In the genomic region with DNA sequence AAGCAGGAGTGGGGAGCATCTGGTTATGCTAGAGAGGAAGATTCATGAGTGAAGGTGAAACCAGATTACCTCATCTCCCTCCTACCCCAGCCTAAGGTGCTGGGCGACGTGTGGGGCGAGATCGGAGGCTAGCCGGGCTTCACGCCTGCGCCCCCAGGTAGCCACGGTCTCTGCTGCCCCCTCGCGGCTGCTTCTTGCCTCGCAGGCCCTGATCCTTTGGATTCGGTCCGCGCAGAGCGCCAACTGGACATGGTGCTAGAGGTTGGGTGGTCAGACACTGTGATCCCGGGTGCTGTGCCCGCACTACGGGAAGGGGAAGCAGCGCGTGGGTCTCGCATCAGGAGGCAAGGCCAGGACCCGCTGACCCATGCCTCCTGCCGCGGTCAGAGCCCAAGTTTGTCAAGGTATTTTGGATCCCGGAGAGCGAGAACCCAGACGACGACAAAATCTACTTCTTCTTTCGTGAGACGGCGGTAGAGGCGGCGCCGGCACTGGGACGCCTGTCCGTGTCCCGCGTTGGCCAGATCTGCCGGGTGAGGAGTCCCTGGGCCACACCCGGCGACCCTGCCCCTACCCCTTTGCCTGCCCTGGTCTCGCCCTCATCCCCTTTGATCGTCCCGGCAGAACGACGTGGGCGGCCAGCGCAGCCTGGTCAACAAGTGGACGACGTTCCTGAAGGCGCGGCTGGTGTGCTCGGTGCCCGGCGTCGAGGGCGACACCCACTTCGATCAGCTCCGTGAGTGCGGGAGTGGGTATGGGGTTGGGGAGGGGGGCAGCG, we compare ENCODE assay signal across 8 cellular contexts. TPM values are rescaled to one million over a fixed set of nuclear protein-coding genes. Genes with fewer than 3 reads are reported as not detected.
DNase-seq lines count a peak whose midpoint lies in the region; ATAC-seq and TF ChIP-seq lines count a peak whose summit lies in the region.

No MANE protein-coding gene starts in this region.

- H3K4me1 Mint-ChIP-seq in activated CD8-positive, alpha-beta T cell treated with anti-CD3 and anti-CD28 coated beads for 36 hours (ENCODE audit: low read depth) = peaks cover 33% of the 10 kb centered on the region

- peak overlapping the region; percentile 74 for H3K4me3 Mint-ChIP-seq in activated CD8-positive, alpha-beta T cell treated with anti-CD3 and anti-CD28 coated beads for 36 hours

- H3K4me3 ChIP-seq in AG09309 (ENCODE audit: control insufficient read depth, low read depth, low read length) = no peak overlapping the region; the same call in 1 of the 2 replicates

- TF ChIP-seq CTCF in AG09309 (IDR thresholded peaks at IDR 0.05; ENCODE audit: control insufficient read depth, insufficient read depth, low read depth, low read length, missing control alignments) = peak; percentile 94
- peak; percentile 96 for TF ChIP-seq CTCF in activated CD8-positive, alpha-beta T cell treated with anti-CD3 and anti-CD28 coated beads for 36 hours (IDR thresholded peaks at IDR 0.05)

- ATAC-seq in GM18873 (IDR thresholded peaks at IDR 0.05; ENCODE audit: low FRiP score, unreplicated experiment) (peak; percentile 60), HG03196 (IDR thresholded peaks at IDR 0.05; ENCODE audit: unreplicated experiment) (peak; percentile 85)
- ATAC-seq in activated CD8-positive, alpha-beta T cell treated with anti-CD3 and anti-CD28 coated beads for 36 hours = peak; percentile 88

- H3K9me3 Mint-ChIP-seq in activated CD8-positive, alpha-beta T cell treated with anti-CD3 and anti-CD28 coated beads for 36 hours = no peaks in the 10 kb centered on the region

- H3K27ac Mint-ChIP-seq in activated CD8-positive, alpha-beta T cell treated with anti-CD3 and anti-CD28 coated beads for 36 hours = peak overlapping the region; percentile 26

- DNase-seq in AG09309 (ENCODE audit: low read depth) (no peak), NCI-H774 (lab: John Stamatoyannopoulos, UW) (peak; percentile 56), medulla oblongata (ENCODE audit: extremely low spot score) (peak; percentile 93)
- peak; percentile 94 for DNase-seq in activated CD8-positive, alpha-beta T cell treated with anti-CD3 and anti-CD28 coated beads for 36 hours
- peak; percentile 83 for DNase-seq in effector CD4-positive, alpha-beta T cell
- DNase-seq in stimulated activated CD4-positive, alpha-beta T cell treated with anti-CD3 and anti-CD28 coated beads, TNF-alpha, amount 100 ng/mL, for 48 hours (ENCODE audit: low read depth in 3 of 3) = peak; percentile 78 to 89 (median 87)

- POLR2A ChIA-PET in activated CD8-positive, alpha-beta T cell treated with anti-CD3 and anti-CD28 coated beads for 36 hours (lab: Charles Lee) = interaction anchor here (0.6 kb wide), 1 partner anchor 86 kb away, joined by 3 read pairs; no protein-coding TSS in a partner anchor

- peaks cover 2% of the 10 kb centered on the region for H3K36me3 Mint-ChIP-seq in activated CD8-positive, alpha-beta T cell treated with anti-CD3 and anti-CD28 coated beads for 36 hours (ENCODE audit: low read depth)

- intact Hi-C loops in activated CD8-positive, alpha-beta T cell treated with anti-CD3 and anti-CD28 coated beads for 36 hours (cut with micrococcal nuclease) = loop anchor here (2.0 kb wide), 1 partner anchor 46 kb away; no protein-coding TSS in a partner anchor

- H3K27me3 Mint-ChIP-seq in activated CD8-positive, alpha-beta T cell treated with anti-CD3 and anti-CD28 coated beads for 36 hours = peaks cover 39% of the 10 kb centered on the region

- CTCF ChIA-PET in activated CD8-positive, alpha-beta T cell treated with anti-CD3 and anti-CD28 coated beads for 36 hours (lab: Charles Lee) = interaction anchor here (0.6 to 4.4 kb wide), 9 partner anchors 14 to 79 kb away, joined by 3 to 36 read pairs (median 12); a partner anchor contains a TSS

RNA-seq across cellular contexts. Expression of a gene that starts 4.2 kb away (rescaled TPM):
- 1 to 10 TPM; 1.6 to 2.3 TPM for total RNA-seq in activated CD8-positive, alpha-beta T cell treated with anti-CD3 and anti-CD28 coated beads for 36 hours

RNA-seq across cellular contexts. Expression of a gene that starts 5.8 kb away (rescaled TPM):
- total RNA-seq in activated CD8-positive, alpha-beta T cell treated with anti-CD3 and anti-CD28 coated beads for 36 hours = not detected

RNA-seq across cellular contexts. Expression of a gene that starts 19.1 kb away (rescaled TPM):
- 100 to 1,000 TPM; 132 to 133 TPM for total RNA-seq in activated CD8-positive, alpha-beta T cell treated with anti-CD3 and anti-CD28 coated beads for 36 hours

RNA-seq across cellular contexts. Expression of a gene that starts 26.1 kb away (rescaled TPM):
- 1 to 10 TPM; 3.3 to 4.1 TPM for total RNA-seq in activated CD8-positive, alpha-beta T cell treated with anti-CD3 and anti-CD28 coated beads for 36 hours

RNA-seq across cellular contexts. Expression of a gene that starts 26.1 kb away (rescaled TPM):
- 10 to 100 TPM; 23.2 to 23.4 TPM for total RNA-seq in activated CD8-positive, alpha-beta T cell treated with anti-CD3 and anti-CD28 coated beads for 36 hours
